In the genomic region with DNA sequence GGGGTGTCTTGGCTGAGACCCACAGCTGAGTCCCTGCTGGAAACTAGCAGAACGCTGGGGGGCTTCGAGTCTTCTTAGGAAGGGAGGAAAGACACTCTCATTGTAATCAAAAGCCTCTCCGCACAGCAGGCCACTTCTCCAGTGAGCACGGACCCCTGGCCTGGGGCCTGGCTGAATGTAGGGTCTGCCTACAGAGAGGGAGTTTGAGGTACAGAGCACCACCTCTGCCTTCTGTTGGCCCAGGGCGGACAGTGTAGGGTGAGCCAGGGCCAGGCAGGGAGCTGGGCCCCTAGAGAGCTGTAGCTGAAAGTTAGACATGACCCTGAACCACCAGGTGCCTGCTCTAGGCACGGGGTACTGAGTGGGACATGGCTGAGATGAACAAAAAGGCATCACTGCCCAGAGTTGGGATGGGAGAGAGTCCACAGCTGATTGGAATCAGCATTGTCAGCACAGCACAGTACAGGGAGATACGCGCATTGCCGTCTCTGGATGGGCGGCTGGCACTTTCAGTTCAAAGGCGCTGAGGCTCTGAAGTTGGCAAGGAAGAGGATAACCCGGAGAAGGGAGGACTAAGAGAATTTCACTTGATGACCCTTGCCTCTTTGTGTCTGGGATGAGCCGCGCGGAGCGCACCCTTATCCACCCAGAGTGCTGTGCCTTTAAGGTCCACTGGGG, we compare ENCODE assay signal across 9 cellular contexts. TPM values are rescaled to one million over a fixed set of nuclear protein-coding genes. Genes with fewer than 3 reads are reported as not detected.
A peak's percentile ranks its signal among the peaks of the same experiment; 100 is the strongest.
DNase-seq lines count a peak whose midpoint lies in the region; ATAC-seq and TF ChIP-seq lines count a peak whose summit lies in the region.
"Had no signal": no experiment of that assay in that cellular context is flagged by ENCODE, and none has a peak within 500 bp of the region (broad histone marks: within the 10 kb centered on the region; RNA-seq: fewer than 3 reads in every experiment).

No MANE protein-coding gene starts in this region.

- in situ Hi-C loops in brain microvascular endothelial cell (cut with HindIII; ENCODE audit: low pct_ligation_motif_present, low sequenced_read_pairs) = no loop called here

- DNase-seq in brain microvascular endothelial cell = peak; percentile 16
- no peak for DNase-seq in lower lobe of right lung
- no peak for DNase-seq in NCI-H146 (lab: John Stamatoyannopoulos, UW)
- DNase-seq in NCI-H748 (lab: John Stamatoyannopoulos, UW; ENCODE audit: unreplicated experiment) = no peak
- no peak for DNase-seq in NCI-H82 (lab: John Stamatoyannopoulos, UW)
- no peak for DNase-seq in NCI-H524 treated with DMSO at 0.1 percent for 48 hours (lab: John Stamatoyannopoulos, UW)

- peaks cover 25% of the 10 kb centered on the region for H3K27me3 ChIP-seq in brain microvascular endothelial cell (replicated peaks)
- peaks cover 58% of the 10 kb centered on the region for H3K27me3 ChIP-seq in lower lobe of right lung (ENCODE audit: low read depth)

- H3K4me3 ChIP-seq in brain microvascular endothelial cell (ENCODE audit: low read depth, low read length) = peak overlapping the region; percentile 29
- peak overlapping the region; percentile 43 for H3K4me3 ChIP-seq in lower lobe of right lung

- TF ChIP-seq CTCF in brain microvascular endothelial cell (IDR thresholded peaks at IDR 0.05; ENCODE audit: low read depth, low read length, missing control alignments) (peak; percentile 86), lower lobe of right lung (IDR thresholded peaks at IDR 0.05) (peak; percentile 47)

- ATAC-seq in GM19395 (IDR thresholded peaks at IDR 0.05; ENCODE audit: unreplicated experiment) = peak; percentile 33
- ATAC-seq in HG03039 (IDR thresholded peaks at IDR 0.05; ENCODE audit: unreplicated experiment) = peak; percentile 79
- peak; percentile 3 to 8 for ATAC-seq in lower lobe of right lung

- H3K9me3 ChIP-seq in lower lobe of right lung = peaks cover 6% of the 10 kb centered on the region

- no peaks in the 10 kb centered on the region for H3K36me3 ChIP-seq in brain microvascular endothelial cell (replicated peaks)
- no peaks in the 10 kb centered on the region for H3K36me3 ChIP-seq in lower lobe of right lung

- intact Hi-C loops in lower lobe of right lung (cut with DNase I) = no loop called here

- no peak overlapping the region for H3K27ac ChIP-seq in brain microvascular endothelial cell
- H3K27ac ChIP-seq in lower lobe of right lung = no peak overlapping the region

- peaks cover 12% of the 10 kb centered on the region for H3K4me1 ChIP-seq in lower lobe of right lung

RNA-seq across cellular contexts. Expression of gene SLC25A48, which starts 0.4 kb away (rescaled TPM):
- total RNA-seq in lower lobe of right lung = 0.24 TPM
- total RNA-seq: pulmonary artery endothelial cell had no signal

Comparison
In these comparisons a context has a peak if more than half of its experiments do, and no peak if none do; other contexts are left out.
1. ATAC-seq: peak in every context shown above with its lines; median percentile 79 in HG03039; 33 in GM19395; 6 in lower lobe of right lung.